ENCODE assay signal across 1 cellular context in genomic region chr15:43710431-43711131, GRCh38. TPM values are rescaled to one million over a fixed set of nuclear protein-coding genes. Genes with fewer than 3 reads are reported as not detected.
"Had no signal": no experiment of that assay in that cellular context is flagged by ENCODE, and none has a peak within 500 bp of the region (broad histone marks: within the 10 kb centered on the region; RNA-seq: fewer than 3 reads in every experiment).

No MANE protein-coding gene starts in this region.

RNA-seq across cellular contexts. Expression of gene CKMT1A, which starts 16.9 kb away (rescaled TPM):
- total RNA-seq: LHCN-M2 had no signal
